27 cellular contexts compared by ENCODE assay signal in the genomic region with DNA sequence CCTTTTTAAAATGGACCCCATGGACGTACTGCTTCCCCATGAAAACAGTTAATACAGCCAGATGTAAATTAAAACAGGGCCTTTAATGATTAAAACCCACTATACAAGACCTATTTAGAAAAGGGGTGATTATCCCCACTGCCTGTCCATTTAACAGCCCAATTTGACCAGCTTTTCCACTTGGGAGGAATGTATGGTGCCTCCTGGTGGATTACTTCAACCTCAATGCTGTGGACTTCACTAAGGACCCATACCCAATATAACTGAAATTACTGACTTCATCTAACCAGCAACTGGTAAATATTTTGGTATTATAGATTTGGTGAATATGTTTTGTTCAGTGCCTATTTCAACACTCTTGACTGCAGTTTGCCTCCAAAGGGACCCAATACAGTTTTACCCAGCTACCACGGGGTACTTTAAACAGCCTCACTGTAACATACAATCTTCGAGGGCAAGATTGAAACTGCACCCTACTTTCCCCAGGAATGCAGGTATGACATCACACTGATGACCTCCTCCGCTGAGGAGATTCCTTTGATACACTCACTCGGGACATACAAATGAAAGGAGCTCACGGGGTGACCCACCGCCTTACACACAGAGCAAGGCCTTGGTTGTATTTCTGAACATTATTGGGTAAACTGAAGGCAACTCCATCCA.
DNase-seq lines count a peak whose midpoint lies in the region; ATAC-seq and TF ChIP-seq lines count a peak whose summit lies in the region.
"Had no signal": no experiment of that assay in that cellular context is flagged by ENCODE, and none has a peak within 500 bp of the region (broad histone marks: within the 10 kb centered on the region; RNA-seq: fewer than 3 reads in every experiment).

No MANE protein-coding gene starts in this region.

- no peaks in the 10 kb centered on the region for H3K9me3 ChIP-seq in smooth muscle cell (replicated peaks; ENCODE audit: low read depth)
- H3K9me3 ChIP-seq: HAP-1, pancreas, transverse colon had no signal

- H3K27me3 ChIP-seq in foreskin keratinocyte (no peaks in the 10 kb centered on the region), smooth muscle cell (ENCODE audit: low read depth) (no peaks in the 10 kb centered on the region)
- H3K27me3 ChIP-seq: pancreas, spleen, transverse colon had no signal

- H3K9ac ChIP-seq in smooth muscle cell (ENCODE audit: low read depth) = no peak overlapping the region

- DNase-seq in HPDE6-E6E7 (ENCODE audit: extremely low spot score) (peak; percentile 1), amniotic epithelial cell (ENCODE audit: low read depth) (peak; percentile 43), foreskin keratinocyte (peak; percentile 74 to 86), smooth muscle cell (lab: John Stamatoyannopoulos, UW; ENCODE audit: unreplicated experiment) (no peak), cerebellar cortex (ENCODE audit: low spot score) (no peak), NCI-H526 (lab: John Stamatoyannopoulos, UW) (no peak), AML-193 (lab: John Stamatoyannopoulos, UW) (no peak)
- DNase-seq: activated CD4-positive, alpha-beta memory T cell treated with anti-CD3 and anti-CD28 coated beads for 36 hours; activated CD4-positive, CD25-positive, alpha-beta regulatory T cell treated with anti-CD3 and anti-CD28 coated beads, Interleukin-2, amount 50 U/mL, for 72 hours; aorta; C1 segment of cervical spinal cord; Calu3; central memory CD4-positive, alpha-beta T cell; dermis blood vessel endothelial cell; DND-41; glutamatergic neuron; Karpas-422; NCI-H1694 treated with DMSO at 0.1 percent for 48 hours; NCI-H2171; NCI-H69; pancreas; retina; spleen; stimulated activated CD4-positive, alpha-beta T cell treated with anti-CD3 and anti-CD28 coated beads, Interleukin-4, amount 100 ng/mL, for 1 hour; transverse colon had no signal

- no peak overlapping the region for H2AFZ ChIP-seq in smooth muscle cell (ENCODE audit: low read depth)

- ATAC-seq in foreskin keratinocyte = peak; percentile 90
- ATAC-seq: activated naive CD4-positive, alpha-beta T cell treated with anti-CD3 and anti-CD28 coated beads, Interleukin-2, amount 50 U/mL, for 72 hours; pancreas had no signal

- H3K79me2 ChIP-seq in smooth muscle cell (ENCODE audit: low read depth) = no peaks in the 10 kb centered on the region

- H3K4me1 ChIP-seq in foreskin keratinocyte = peaks cover 13% of the 10 kb centered on the region
- peaks cover 27% of the 10 kb centered on the region for H3K4me1 ChIP-seq in smooth muscle cell (ENCODE audit: low read depth)
- H3K4me1 ChIP-seq: pancreas, spleen, transverse colon had no signal

- H3K4me3 ChIP-seq in smooth muscle cell = no peak overlapping the region
- H3K4me3 ChIP-seq: HAP-1, pancreas, spleen, transverse colon had no signal

- peak overlapping the region; percentile 12 for H3K27ac ChIP-seq in foreskin keratinocyte
- peak overlapping the region; percentile 51 for H3K27ac ChIP-seq in smooth muscle cell (ENCODE audit: low read depth)
- H3K27ac ChIP-seq: pancreas, spleen, transverse colon had no signal

- TF ChIP-seq CTCF in foreskin keratinocyte (conservative IDR thresholded peaks at IDR 0.05) = peak; percentile 26
- no peak for TF ChIP-seq CTCF in smooth muscle cell (IDR thresholded peaks at IDR 0.05; ENCODE audit: borderline replicate concordance, insufficient read depth, poor library complexity, severe bottlenecking)

- peaks cover 3% of the 10 kb centered on the region for H4K20me1 ChIP-seq in smooth muscle cell (ENCODE audit: low read depth)

- no peak overlapping the region for H3K4me2 ChIP-seq in smooth muscle cell

- no peaks in the 10 kb centered on the region for H3K36me3 ChIP-seq in smooth muscle cell (ENCODE audit: low read depth)
- H3K36me3 ChIP-seq: HAP-1, pancreas, transverse colon had no signal

- H3F3A ChIP-seq in smooth muscle cell (ENCODE audit: low read depth) = no peaks in the 10 kb centered on the region

- WGBS in smooth muscle cell (ENCODE audit: low lambda C conversion rate) = 94% methylated on average over 7 of the region's 7 CpGs

Comparison
In these comparisons a context has a peak if more than half of its experiments do, and no peak if none do; other contexts are left out.
1. DNase-seq: peak in HPDE6-E6E7 (single experiment), amniotic epithelial cell (single experiment) and foreskin keratinocyte (2 of 2); none in smooth muscle cell (single experiment), cerebellar cortex (single experiment), NCI-H526 (0 of 2) and AML-193 (0 of 2).